12 cellular contexts compared by ENCODE assay signal in the genomic region with DNA sequence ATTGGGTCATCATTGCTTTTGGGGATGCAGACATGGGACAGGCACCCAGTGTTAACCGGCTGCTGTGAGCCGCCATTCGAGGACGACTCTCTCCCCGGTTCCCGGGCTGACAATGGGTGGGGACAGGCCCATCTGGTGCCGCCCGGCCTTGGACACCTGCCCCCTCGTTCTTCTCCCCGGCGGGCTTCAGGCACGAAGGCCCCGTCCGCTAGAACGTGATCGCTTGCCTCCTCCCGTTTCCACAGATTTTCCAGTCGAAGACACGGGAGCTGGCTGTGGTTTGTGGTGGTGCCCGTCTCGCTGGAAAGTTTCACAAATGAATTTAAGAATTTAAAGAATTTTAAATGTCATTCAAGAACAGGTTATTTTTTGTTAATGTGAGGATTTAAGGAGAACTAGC. TPM values are rescaled to one million over a fixed set of nuclear protein-coding genes. Genes with fewer than 3 reads are reported as not detected.
DNase-seq lines count a peak whose midpoint lies in the region; ATAC-seq and TF ChIP-seq lines count a peak whose summit lies in the region.
"Had no signal": no experiment of that assay in that cellular context is flagged by ENCODE, and none has a peak within 500 bp of the region (broad histone marks: within the 10 kb centered on the region; RNA-seq: fewer than 3 reads in every experiment).

No MANE protein-coding gene starts in this region.

- H3K27me3 ChIP-seq in heart right ventricle (peaks cover 0 to 26% (median 0%) of the 10 kb centered on the region in 7 donors), prostate gland (replicated peaks; ENCODE audit: insufficient read depth) (no peaks in the 10 kb centered on the region)

- TF ChIP-seq CTCF in natural killer cell (IDR thresholded peaks at IDR 0.05): no peak
- no peak for TF ChIP-seq CTCF in heart right ventricle (IDR thresholded peaks at IDR 0.05)
- TF ChIP-seq CTCF in prostate gland (IDR thresholded peaks at IDR 0.05): no peak

- H3K36me3 Mint-ChIP-seq in natural killer cell (no peaks in the 10 kb centered on the region), immature natural killer cell (no peaks in the 10 kb centered on the region)
- H3K36me3 Mint-ChIP-seq in natural killer cell treated with Interleukin-12 subunit alpha and Interleukin-12 subunit beta and Interleukin-15 and Interleukin-18, amount 100 ng/mL, for 72 hours: no peaks in the 10 kb centered on the region

- H3K9me3 Mint-ChIP-seq in natural killer cell (peaks cover 0 to 3% of the 10 kb centered on the region in 2 donors), immature natural killer cell (no peaks in the 10 kb centered on the region)
- H3K9me3 Mint-ChIP-seq in natural killer cell treated with Interleukin-12 subunit alpha and Interleukin-12 subunit beta and Interleukin-15 and Interleukin-18, amount 100 ng/mL, for 72 hours: no peaks in the 10 kb centered on the region

- peaks cover 14 to 18% of the 10 kb centered on the region in 2 donors for H3K27me3 Mint-ChIP-seq in natural killer cell (ENCODE audit: low read depth in 2 of 2)
- peaks cover 6 to 14% of the 10 kb centered on the region in 2 donors for H3K27me3 Mint-ChIP-seq in natural killer cell treated with Interleukin-12 subunit alpha and Interleukin-12 subunit beta and Interleukin-15 and Interleukin-18, amount 100 ng/mL, for 72 hours
- H3K27me3 Mint-ChIP-seq in immature natural killer cell (ENCODE audit: low read depth in 3 of 3): peaks cover 6 to 27% (median 18%) of the 10 kb centered on the region in 3 donors

- H3K4me1 ChIP-seq in heart right ventricle (peaks cover 0 to 29% (median 19%) of the 10 kb centered on the region in 9 donors), prostate gland (replicated peaks) (peaks cover 10% of the 10 kb centered on the region)

- H3K4me3 ChIP-seq in heart right ventricle (peak overlapping the region; percentile 44 to 83 (median 70)), prostate gland (no peak overlapping the region)
- H3K4me3 ChIP-seq: body of pancreas had no signal

- H3K27ac Mint-ChIP-seq in natural killer cell: no peak overlapping the region
- no peak overlapping the region for H3K27ac Mint-ChIP-seq in natural killer cell treated with Interleukin-12 subunit alpha and Interleukin-12 subunit beta and Interleukin-15 and Interleukin-18, amount 100 ng/mL, for 72 hours
- no peak overlapping the region for H3K27ac Mint-ChIP-seq in immature natural killer cell

- H3K4me3 Mint-ChIP-seq in natural killer cell (peak overlapping the region; percentile 17), immature natural killer cell (peak overlapping the region in 1 of 5 donors; percentile 7)
- no peak overlapping the region for H3K4me3 Mint-ChIP-seq in natural killer cell treated with Interleukin-12 subunit alpha and Interleukin-12 subunit beta and Interleukin-15 and Interleukin-18, amount 100 ng/mL, for 72 hours

- no peak for TF ChIP-seq POLR2A in prostate gland (IDR thresholded peaks at IDR 0.05)

- H3K4me1 Mint-ChIP-seq in natural killer cell: no peaks in the 10 kb centered on the region
- no peaks in the 10 kb centered on the region for H3K4me1 Mint-ChIP-seq in natural killer cell treated with Interleukin-12 subunit alpha and Interleukin-12 subunit beta and Interleukin-15 and Interleukin-18, amount 100 ng/mL, for 72 hours (ENCODE audit: low read depth in 2 of 2)
- H3K4me1 Mint-ChIP-seq in immature natural killer cell: peaks cover 0 to 2% of the 10 kb centered on the region in 2 donors

- H3K9me3 ChIP-seq in heart right ventricle (peaks cover 0 to 17% (median 0%) of the 10 kb centered on the region in 11 donors), prostate gland (no peaks in the 10 kb centered on the region)

- WGBS in heart right ventricle, 2 donors: 62 to 63% methylated on average over 21 of the region's 21 CpGs
- WGBS in prostate gland: 43% methylated on average over 21 of the region's 21 CpGs

- intact Hi-C loops in natural killer cell (cut with micrococcal nuclease): no loop called here
- intact Hi-C loops in heart right ventricle (cut with DNase I): loop anchor here in 1 of 10 donors (2.0 kb wide), 1 partner anchor 16 kb away; no protein-coding TSS in a partner anchor
- intact Hi-C loops in prostate gland (cut with DNase I): no loop called here

- DNase-seq in natural killer cell (no peak), heart right ventricle (no peak), prostate gland (ENCODE audit: low spot score) (no peak), COLO668 (lab: John Stamatoyannopoulos, UW; ENCODE audit: unreplicated experiment) (no peak), RPMI8226 (no peak), immature natural killer cell (no peak)
- DNase-seq in natural killer cell treated with Interleukin-12 subunit alpha and Interleukin-12 subunit beta and Interleukin-15 and Interleukin-18, amount 100 ng/mL, for 72 hours (ENCODE audit: low spot score): no peak
- no peak for DNase-seq in activated T-cell treated with anti-CD3 and anti-CD28 coated beads, Interleukin-2, amount 50 U/mL, for 48 hours
- DNase-seq: activated CD8-positive, alpha-beta memory T cell treated with anti-CD3 and anti-CD28 coated beads, Interleukin-2, amount 50 U/mL, for 4 hours; body of pancreas; NCI-H526 had no signal

- no peak for ATAC-seq in natural killer cell
- ATAC-seq in natural killer cell treated with Interleukin-12 subunit alpha and Interleukin-12 subunit beta and Interleukin-15 and Interleukin-18, amount 100 ng/mL, for 72 hours: no peak
- ATAC-seq in heart right ventricle: peak in 3 of 8 donors; percentile 18 to 23 (median 23)
- ATAC-seq: body of pancreas had no signal

- H3K27ac ChIP-seq in heart right ventricle (peak overlapping the region; percentile 80 to 95 (median 89)), prostate gland (peak overlapping the region; percentile 73 to 77)
- H3K27ac ChIP-seq: body of pancreas had no signal

- H3K36me3 ChIP-seq in heart right ventricle: peaks cover 0 to 10% (median 0%) of the 10 kb centered on the region in 9 donors
- no peaks in the 10 kb centered on the region for H3K36me3 ChIP-seq in prostate gland

RNA-seq across cellular contexts. Expression of gene PALM, which starts 2.0 kb away (rescaled TPM):
- total RNA-seq in natural killer cell (1 to 10 TPM in 1 of 3 donors, under 1 TPM in 1, not detected in 1; 0.59 to 1.0 TPM), heart right ventricle (10 to 100 TPM; 12.5 to 33.0 (median 17.7) TPM), prostate gland (10 to 100 TPM; 40.9 to 58.7 TPM)
- not detected for total RNA-seq in natural killer cell treated with Interleukin-12 subunit alpha and Interleukin-12 subunit beta and Interleukin-15 and Interleukin-18, amount 100 ng/mL, for 72 hours
- polyA plus RNA-seq in heart right ventricle (10 to 100 TPM; 18.9 to 36.7 TPM), immature natural killer cell (not detected)

RNA-seq across cellular contexts. Expression of gene PRSS57, which starts 15.5 kb away (rescaled TPM):
- 10 to 100 TPM in 1 of 3 donors, 1 to 10 TPM in 2; 1.5 to 11.7 (median 4.5) TPM for total RNA-seq in natural killer cell
- 1 to 10 TPM in 1 of 2 donors, not detected in 1; 1.4 TPM for total RNA-seq in natural killer cell treated with Interleukin-12 subunit alpha and Interleukin-12 subunit beta and Interleukin-15 and Interleukin-18, amount 100 ng/mL, for 72 hours
- not detected for total RNA-seq in heart right ventricle
- polyA plus RNA-seq in heart right ventricle: under 1 TPM in 1 of 2 donors, not detected in 1; 0.06 TPM
- 1 to 10 TPM in 1 of 2 donors, not detected in 1; 1.7 TPM for total RNA-seq in prostate gland
- 10 to 100 TPM in 1 of 3 donors, 1 to 10 TPM in 2; 5.8 to 41.4 (median 6.3) TPM for polyA plus RNA-seq in immature natural killer cell
- total RNA-seq: body of pancreas, H1 had no signal
- polyA plus RNA-seq: H1 had no signal

RNA-seq across cellular contexts. Expression of gene FSTL3, which starts 34.6 kb away (rescaled TPM):
- total RNA-seq in natural killer cell (1 to 10 TPM; 1.5 to 1.9 (median 1.5) TPM), heart right ventricle (100 to 1,000 TPM in 3 of 10 donors, 10 to 100 TPM in 7; 33.4 to 153 (median 77.3) TPM), prostate gland (100 to 1,000 TPM in 1 of 2 donors, 10 to 100 TPM in 1; 69.3 to 241 TPM)
- total RNA-seq in natural killer cell treated with Interleukin-12 subunit alpha and Interleukin-12 subunit beta and Interleukin-15 and Interleukin-18, amount 100 ng/mL, for 72 hours: 1 to 10 TPM; 1.7 to 3.6 TPM
- polyA plus RNA-seq in heart right ventricle (100 to 1,000 TPM; 118 to 279 TPM), immature natural killer cell (1 to 10 TPM in 2 of 3 donors, not detected in 1; 1.4 to 2.6 TPM)

RNA-seq across cellular contexts. Expression of gene MISP, which starts 40.1 kb away (rescaled TPM):
- total RNA-seq in natural killer cell: not detected
- total RNA-seq in natural killer cell treated with Interleukin-12 subunit alpha and Interleukin-12 subunit beta and Interleukin-15 and Interleukin-18, amount 100 ng/mL, for 72 hours: not detected
- total RNA-seq in heart right ventricle: not detected
- polyA plus RNA-seq in heart right ventricle: under 1 TPM in 1 of 2 donors, not detected in 1; 0.01 TPM
- 1 to 10 TPM; 7.3 to 9.3 TPM for total RNA-seq in prostate gland
- polyA plus RNA-seq in immature natural killer cell: not detected

RNA-seq across cellular contexts. Expression of gene RNF126, which starts 47.8 kb away (rescaled TPM):
- 100 to 1,000 TPM; 119 to 149 (median 146) TPM for total RNA-seq in natural killer cell
- 100 to 1,000 TPM in 1 of 2 donors, 10 to 100 TPM in 1; 77.7 to 138 TPM for total RNA-seq in natural killer cell treated with Interleukin-12 subunit alpha and Interleukin-12 subunit beta and Interleukin-15 and Interleukin-18, amount 100 ng/mL, for 72 hours
- total RNA-seq in heart right ventricle: 10 to 100 TPM; 20.3 to 43.6 (median 22.5) TPM
- 10 to 100 TPM; 27.1 to 46.1 TPM for polyA plus RNA-seq in heart right ventricle
- 100 to 1,000 TPM in 1 of 2 donors, 10 to 100 TPM in 1; 70.7 to 109 TPM for total RNA-seq in prostate gland
- 100 to 1,000 TPM in 1 of 3 donors, 10 to 100 TPM in 2; 78.7 to 119 (median 94.4) TPM for polyA plus RNA-seq in immature natural killer cell

Comparison
In these comparisons a context has a peak if more than half of its experiments do, and no peak if none do; other contexts are left out.
1. H3K4me3 ChIP-seq: peak in heart right ventricle (10 of 10); none in prostate gland (0 of 2).
2. RNA of gene PALM, which starts 2.0 kb away (total RNA-seq): 40.9 to 58.7 TPM in prostate gland and 12.5 to 33.0 TPM in heart right ventricle; 0.59 to 1.0 TPM in natural killer cell and not detected in natural killer cell treated with Interleukin-12 subunit alpha and Interleukin-12 subunit beta and Interleukin-15 and Interleukin-18, amount 100 ng/mL, for 72 hours; every median in the first group is over 4 times any median in the second.
3. RNA of gene FSTL3, which starts 34.6 kb away (total RNA-seq): 69.3 to 241 TPM in prostate gland and 33.4 to 153 TPM in heart right ventricle; 1.7 to 3.6 TPM in natural killer cell treated with Interleukin-12 subunit alpha and Interleukin-12 subunit beta and Interleukin-15 and Interleukin-18, amount 100 ng/mL, for 72 hours and 1.5 to 1.9 TPM in natural killer cell; every median in the first group is over 4 times any median in the second.